In genomic region chr22:31611065-31611760, GRCh38 we compare ENCODE assay signal across 19 cellular contexts. TPM values are rescaled to one million over a fixed set of nuclear protein-coding genes. Genes with fewer than 3 reads are reported as not detected.
DNase-seq lines count a peak whose midpoint lies in the region; ATAC-seq and TF ChIP-seq lines count a peak whose summit lies in the region.
"Had no signal": no experiment of that assay in that cellular context is flagged by ENCODE, and none has a peak within 500 bp of the region (broad histone marks: within the 10 kb centered on the region; RNA-seq: fewer than 3 reads in every experiment).

No MANE protein-coding gene starts in this region.

- H3K4me1 Mint-ChIP-seq in activated CD4-positive, alpha-beta memory T cell treated with anti-CD3 and anti-CD28 coated beads for 36 hours (ENCODE audit: low read depth): peaks cover 20% of the 10 kb centered on the region
- peaks cover 13% of the 10 kb centered on the region for H3K4me1 Mint-ChIP-seq in activated CD4-positive, alpha-beta memory T cell treated with anti-CD3 and anti-CD28 coated beads, Interleukin-2, amount 10 ng/mL, durations not matched to agents 7 days and 5 days

- no peaks in the 10 kb centered on the region for H3K9me3 ChIP-seq in sigmoid colon
- H3K9me3 ChIP-seq: esophagus muscularis mucosa had no signal

- no peak overlapping the region for H3K4me3 Mint-ChIP-seq in activated CD4-positive, alpha-beta memory T cell treated with anti-CD3 and anti-CD28 coated beads for 36 hours
- no peak overlapping the region for H3K4me3 Mint-ChIP-seq in activated CD4-positive, alpha-beta memory T cell treated with anti-CD3 and anti-CD28 coated beads, Interleukin-2, amount 10 ng/mL, durations not matched to agents 7 days and 5 days
- H3K4me3 Mint-ChIP-seq: CD4-positive, alpha-beta T cell; stimulated activated naive CD8-positive, alpha-beta T cell treated with anti-CD3 and anti-CD28 coated beads, Interleukin-15, Interleukin-2, amounts not matched to agents 100 ng/mL and 50 ng/mL, for 24 hours; T-cell; type B pancreatic cell had no signal

- no peaks in the 10 kb centered on the region for H3K36me3 ChIP-seq in sigmoid colon

- H3K27ac Mint-ChIP-seq in activated CD4-positive, alpha-beta memory T cell treated with anti-CD3 and anti-CD28 coated beads for 36 hours: peak overlapping the region; percentile 19
- H3K27ac Mint-ChIP-seq in activated CD4-positive, alpha-beta memory T cell treated with anti-CD3 and anti-CD28 coated beads, Interleukin-2, amount 10 ng/mL, durations not matched to agents 7 days and 5 days: no peak overlapping the region
- H3K27ac Mint-ChIP-seq: CD4-positive, alpha-beta T cell; type B pancreatic cell had no signal

- POLR2A ChIA-PET in activated CD4-positive, alpha-beta memory T cell treated with anti-CD3 and anti-CD28 coated beads for 36 hours (lab: Charles Lee): no interaction called here
- POLR2A ChIA-PET in activated CD4-positive, alpha-beta memory T cell treated with anti-CD3 and anti-CD28 coated beads, Interleukin-2, amount 10 ng/mL, durations not matched to agents 7 days and 5 days (lab: Charles Lee): interaction anchor here (1.5 kb wide), 1 partner anchor 9 kb away, joined by 4 read pairs; no protein-coding TSS in a partner anchor

- no peaks in the 10 kb centered on the region for H3K27me3 Mint-ChIP-seq in activated CD4-positive, alpha-beta memory T cell treated with anti-CD3 and anti-CD28 coated beads for 36 hours
- no peaks in the 10 kb centered on the region for H3K27me3 Mint-ChIP-seq in activated CD4-positive, alpha-beta memory T cell treated with anti-CD3 and anti-CD28 coated beads, Interleukin-2, amount 10 ng/mL, durations not matched to agents 7 days and 5 days
- H3K27me3 Mint-ChIP-seq: CD4-positive, alpha-beta T cell; naive B cell; stimulated activated naive CD8-positive, alpha-beta T cell treated with anti-CD3 and anti-CD28 coated beads, Interleukin-15, Interleukin-2, amounts not matched to agents 100 ng/mL and 50 ng/mL, for 24 hours; T-cell; type B pancreatic cell had no signal

- H3K4me3 ChIP-seq in sigmoid colon: no peak overlapping the region
- H3K4me3 ChIP-seq: esophagus muscularis mucosa, hepatocyte had no signal

- no peaks in the 10 kb centered on the region for H3K9me3 Mint-ChIP-seq in activated CD4-positive, alpha-beta memory T cell treated with anti-CD3 and anti-CD28 coated beads for 36 hours
- no peaks in the 10 kb centered on the region for H3K9me3 Mint-ChIP-seq in activated CD4-positive, alpha-beta memory T cell treated with anti-CD3 and anti-CD28 coated beads, Interleukin-2, amount 10 ng/mL, durations not matched to agents 7 days and 5 days
- H3K9me3 Mint-ChIP-seq: CD4-positive, alpha-beta T cell; naive B cell; stimulated activated naive CD8-positive, alpha-beta T cell treated with anti-CD3 and anti-CD28 coated beads, Interleukin-15, Interleukin-2, amounts not matched to agents 100 ng/mL and 50 ng/mL, for 24 hours; T-cell; type B pancreatic cell had no signal

- 74 to 79% methylated on average over 16 of the region's 16 CpGs for WGBS in sigmoid colon, 2 donors

- peaks cover 0 to 33% (median 19%) of the 10 kb centered on the region in 4 donors for H3K4me1 ChIP-seq in sigmoid colon

- peaks cover 40% of the 10 kb centered on the region for H3K36me3 Mint-ChIP-seq in activated CD4-positive, alpha-beta memory T cell treated with anti-CD3 and anti-CD28 coated beads for 36 hours
- peaks cover 34% of the 10 kb centered on the region for H3K36me3 Mint-ChIP-seq in activated CD4-positive, alpha-beta memory T cell treated with anti-CD3 and anti-CD28 coated beads, Interleukin-2, amount 10 ng/mL, durations not matched to agents 7 days and 5 days (ENCODE audit: low read depth)
- H3K36me3 Mint-ChIP-seq: type B pancreatic cell had no signal

- no peak for TF ChIP-seq EP300 in sigmoid colon (IDR thresholded peaks at IDR 0.05)

- ATAC-seq in left ventricle myocardium superior: peak; percentile 72
- ATAC-seq: T-cell had no signal

- CTCF ChIA-PET in activated CD4-positive, alpha-beta memory T cell treated with anti-CD3 and anti-CD28 coated beads for 36 hours (lab: Charles Lee): no interaction called here
- CTCF ChIA-PET in activated CD4-positive, alpha-beta memory T cell treated with anti-CD3 and anti-CD28 coated beads, Interleukin-2, amount 10 ng/mL, durations not matched to agents 7 days and 5 days (lab: Charles Lee): no interaction called here

- intact Hi-C loops in activated CD4-positive, alpha-beta memory T cell treated with anti-CD3 and anti-CD28 coated beads for 36 hours (cut with micrococcal nuclease): no loop called here
- intact Hi-C loops in left ventricle myocardium superior (cut with micrococcal nuclease): no loop called here
- intact Hi-C loops in sigmoid colon (cut with DNase I): no loop called here

- TF ChIP-seq POLR2A in sigmoid colon (IDR thresholded peaks at IDR 0.05): no peak

- H3K27ac ChIP-seq in sigmoid colon: peak overlapping the region in 3 of 4 donors; percentile 17 to 61 (median 47)
- H3K27ac ChIP-seq: esophagus muscularis mucosa, hepatocyte had no signal

- H3K27me3 ChIP-seq in sigmoid colon: no peaks in the 10 kb centered on the region
- H3K27me3 ChIP-seq: esophagus muscularis mucosa, hepatocyte had no signal

- TF ChIP-seq CTCF in sigmoid colon (IDR thresholded peaks at IDR 0.05): no peak

- no peak for DNase-seq in activated CD4-positive, alpha-beta memory T cell treated with anti-CD3 and anti-CD28 coated beads for 36 hours
- DNase-seq in activated CD4-positive, alpha-beta memory T cell treated with anti-CD3 and anti-CD28 coated beads, Interleukin-2, amount 10 ng/mL, durations not matched to agents 7 days and 5 days: no peak
- DNase-seq in amniotic epithelial cell (ENCODE audit: low read depth): peak; percentile 44
- DNase-seq in left ventricle myocardium superior: peak; percentile 59
- DNase-seq in sigmoid colon: peak; percentile 73
- no peak for DNase-seq in stimulated activated CD4-positive, alpha-beta T cell treated with anti-CD3 and anti-CD28 coated beads, Interleukin-4, amount 100 ng/mL, for 4 hours
- no peak for DNase-seq in glomerular visceral epithelial cell (ENCODE audit: extremely low spot score)
- no peak for DNase-seq in HCEC 1CT
- DNase-seq: activated naive CD4-positive, alpha-beta T cell treated with Interleukin-2 at 50 U/mL for 16 hours; CD4-positive, alpha-beta T cell; DND-41; naive B cell; NCI-H2107; NCI-H748 treated with DMSO at 0.1 percent for 48 hours; T-cell had no signal

RNA-seq across cellular contexts. Expression of gene PISD, which starts 50.8 kb away (rescaled TPM):
- 10 to 100 TPM; 39.4 to 40.2 TPM for total RNA-seq in activated CD4-positive, alpha-beta memory T cell treated with anti-CD3 and anti-CD28 coated beads for 36 hours
- 10 to 100 TPM; 19.2 to 19.6 TPM for total RNA-seq in activated CD4-positive, alpha-beta memory T cell treated with anti-CD3 and anti-CD28 coated beads, Interleukin-2, amount 10 ng/mL, durations not matched to agents 7 days and 5 days
- 15.1 TPM for total RNA-seq in left ventricle myocardium superior
- total RNA-seq in sigmoid colon: 10 to 100 TPM; 17.3 to 40.3 (median 26.6) TPM
- 10 to 100 TPM; 10.8 to 29.3 (median 11.6) TPM for polyA plus RNA-seq in sigmoid colon

Comparison
In these comparisons a context has a peak if more than half of its experiments do, and no peak if none do; other contexts are left out.
1. DNase-seq: peak in amniotic epithelial cell (single experiment), left ventricle myocardium superior (single experiment) and sigmoid colon (single experiment); none in activated CD4-positive, alpha-beta memory T cell treated with anti-CD3 and anti-CD28 coated beads for 36 hours (single experiment), activated CD4-positive, alpha-beta memory T cell treated with anti-CD3 and anti-CD28 coated beads, Interleukin-2, amount 10 ng/mL, durations not matched to agents 7 days and 5 days (single experiment), stimulated activated CD4-positive, alpha-beta T cell treated with anti-CD3 and anti-CD28 coated beads, Interleukin-4, amount 100 ng/mL, for 4 hours (0 of 2), glomerular visceral epithelial cell (single experiment) and HCEC 1CT (single experiment).